In the genomic region with DNA sequence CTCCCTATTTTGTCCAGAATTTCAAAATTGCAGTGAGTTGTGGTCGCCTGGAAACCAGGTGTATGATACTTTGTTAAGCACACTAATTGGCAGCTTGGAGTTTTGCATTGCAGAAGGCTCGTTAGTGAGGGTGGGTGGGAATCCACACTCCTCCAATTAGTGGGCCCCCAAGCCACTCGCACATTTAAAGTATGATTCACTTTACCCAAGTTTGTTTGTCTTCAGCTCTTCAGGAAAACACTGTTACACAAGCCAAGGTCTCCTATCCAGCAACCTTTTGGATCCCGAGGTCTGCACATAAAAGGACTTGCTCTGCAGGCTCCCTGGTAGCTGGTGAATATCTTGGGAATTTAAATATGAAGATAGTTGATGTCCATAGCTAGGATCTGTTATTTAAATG, we compare ENCODE assay signal across 16 cellular contexts.
DNase-seq lines count a peak whose midpoint lies in the region; ATAC-seq and TF ChIP-seq lines count a peak whose summit lies in the region.
"Had no signal": no experiment of that assay in that cellular context is flagged by ENCODE, and none has a peak within 500 bp of the region (broad histone marks: within the 10 kb centered on the region; RNA-seq: fewer than 3 reads in every experiment).

No MANE protein-coding gene starts in this region.

- H3K27ac ChIP-seq in HUES64 (ENCODE audit: low read depth, low read length), result peak overlapping the region; percentile 68; the same call in 1 of the 2 replicates
- peak overlapping the region; percentile 61; the same call in 1 of the 2 replicates for H3K27ac ChIP-seq in Panc1 (ENCODE audit: low read length)
- no peak overlapping the region for H3K27ac ChIP-seq in endodermal cell (ENCODE audit: low read depth, low read length)
- H3K27ac ChIP-seq in muscle layer of colon (ENCODE audit: low read depth, low read length), result peak overlapping the region; percentile 2
- H3K27ac ChIP-seq: GM23248, SJCRH30 had no signal

- H3K27ac Mint-ChIP-seq in endodermal cell, result no peak overlapping the region
- no peak overlapping the region for H3K27ac Mint-ChIP-seq in activated naive CD4-positive, alpha-beta T cell treated with anti-CD3 and anti-CD28 coated beads, Interleukin-2, amount 50 U/mL, for 72 hours
- H3K27ac Mint-ChIP-seq: CD4-positive, CD25-positive, alpha-beta regulatory T cell had no signal

- H3K4me3 ChIP-seq in HUES64 (ENCODE audit: low read length), result no peak overlapping the region
- H3K4me3 ChIP-seq in Panc1 (ENCODE audit: low read depth in 2 of 2, low read length in 2 of 2), result no peak overlapping the region
- no peak overlapping the region for H3K4me3 ChIP-seq in endodermal cell (ENCODE audit: low read length)
- H3K4me3 ChIP-seq in muscle layer of colon (ENCODE audit: low read depth in 1 of 2, low read length in 2 of 2), result no peak overlapping the region
- H3K4me3 ChIP-seq: GM23248, SJCRH30 had no signal

- H3K27me3 ChIP-seq in HUES64 (ENCODE audit: insufficient read depth, low read length), result no peaks in the 10 kb centered on the region
- H3K27me3 ChIP-seq in Panc1 (ENCODE audit: control insufficient read depth, insufficient read depth, low read length), result no peaks in the 10 kb centered on the region
- H3K27me3 ChIP-seq in endodermal cell (ENCODE audit: control insufficient read depth, insufficient read depth, low read length, poor library complexity, severe bottlenecking), result no peaks in the 10 kb centered on the region
- no peaks in the 10 kb centered on the region for H3K27me3 ChIP-seq in muscle layer of colon (ENCODE audit: control insufficient read depth in 1 of 2, insufficient read depth in 2 of 2, low read length in 2 of 2)

- H3K4me3 Mint-ChIP-seq in endodermal cell, result no peak overlapping the region
- H3K4me3 Mint-ChIP-seq: CD4-positive, CD25-positive, alpha-beta regulatory T cell had no signal

- H3K9ac ChIP-seq in HUES64 (ENCODE audit: low read depth, low read length) (no peak overlapping the region), endodermal cell (ENCODE audit: extremely low read depth, low read length, poor library complexity, severe bottlenecking) (no peak overlapping the region), muscle layer of colon (ENCODE audit: low read length) (no peak overlapping the region)
- H3K9ac ChIP-seq: GM23248 had no signal

- in situ Hi-C loops in Panc1 (cut with HindIII; ENCODE audit: low pct_unique_long_range_greater_than_20kb, low sequenced_read_pairs), result no loop called here

- no TSS peak for BruUV-seq in Panc1 (replicated peaks; lab: Mats Ljungman, UMichigan)

- ATAC-seq in Panc1, result no peak
- no peak for ATAC-seq in GM18858 (IDR thresholded peaks at IDR 0.05; ENCODE audit: unreplicated experiment)
- no peak for ATAC-seq in activated naive CD4-positive, alpha-beta T cell treated with anti-CD3 and anti-CD28 coated beads, Interleukin-2, amount 50 U/mL, for 72 hours

- WGBS in HUES64, result 39% methylated on average over 3 of the region's 4 CpGs
- 65% methylated on average over 4 of the region's 4 CpGs; no CpG with 5 or more reads in 1 of the 2 experiments for WGBS in endodermal cell (ENCODE audit: insufficient coverage in 1 of 2, insufficient read length in 1 of 2), 2 experiments

- TF ChIP-seq CTCF in Panc1 (IDR thresholded peaks at IDR 0.05), result no peak
- no peak for TF ChIP-seq CTCF in endodermal cell (conservative IDR thresholded peaks at IDR 0.05)

- peaks cover 11% of the 10 kb centered on the region for H3K4me1 Mint-ChIP-seq in endodermal cell
- H3K4me1 Mint-ChIP-seq: CD4-positive, CD25-positive, alpha-beta regulatory T cell had no signal

- H3K9me3 Mint-ChIP-seq in endodermal cell, result no peaks in the 10 kb centered on the region
- H3K9me3 Mint-ChIP-seq in activated naive CD4-positive, alpha-beta T cell treated with anti-CD3 and anti-CD28 coated beads, Interleukin-2, amount 50 U/mL, for 72 hours, result no peaks in the 10 kb centered on the region
- H3K9me3 Mint-ChIP-seq: CD4-positive, CD25-positive, alpha-beta regulatory T cell had no signal

- H3K36me3 ChIP-seq in HUES64 (ENCODE audit: insufficient read depth, low read length) (no peaks in the 10 kb centered on the region), Panc1 (ENCODE audit: control insufficient read depth, insufficient read depth, low read length) (no peaks in the 10 kb centered on the region), endodermal cell (ENCODE audit: control insufficient read depth, insufficient read depth, low read length) (no peaks in the 10 kb centered on the region), muscle layer of colon (ENCODE audit: insufficient read depth, low read length) (no peaks in the 10 kb centered on the region)
- H3K36me3 ChIP-seq: SJCRH30 had no signal

- no peaks in the 10 kb centered on the region for H3K9me3 ChIP-seq in HUES64 (ENCODE audit: insufficient read depth, low read depth, low read length)
- H3K9me3 ChIP-seq in Panc1 (ENCODE audit: control insufficient read depth, insufficient read depth, low read depth, low read length), result no peaks in the 10 kb centered on the region
- H3K9me3 ChIP-seq in endodermal cell (ENCODE audit: control insufficient read depth, low read length), result no peaks in the 10 kb centered on the region
- H3K9me3 ChIP-seq in muscle layer of colon (ENCODE audit: low read length), result no peaks in the 10 kb centered on the region
- H3K9me3 ChIP-seq: SJCRH30 had no signal

- no peaks in the 10 kb centered on the region for H3K36me3 Mint-ChIP-seq in endodermal cell (ENCODE audit: low read depth)
- H3K36me3 Mint-ChIP-seq in activated naive CD4-positive, alpha-beta T cell treated with anti-CD3 and anti-CD28 coated beads, Interleukin-2, amount 50 U/mL, for 72 hours, result peaks cover 0 to 5% of the 10 kb centered on the region in 2 donors
- H3K36me3 Mint-ChIP-seq: CD4-positive, CD25-positive, alpha-beta regulatory T cell had no signal

- CTCF ChIA-PET in Panc1 (lab: Charles Lee), result interaction anchor here (0.6 kb wide), 1 partner anchor 154 kb away, joined by 3 read pairs; no protein-coding TSS in a partner anchor

- POLR2A ChIA-PET in Panc1 (lab: Charles Lee), result no interaction called here

- H3K27me3 Mint-ChIP-seq in endodermal cell (ENCODE audit: insufficient read depth), result no peaks in the 10 kb centered on the region
- H3K27me3 Mint-ChIP-seq: CD4-positive, CD25-positive, alpha-beta regulatory T cell had no signal

- H3K4me1 ChIP-seq in HUES64 (ENCODE audit: insufficient read depth, low read length) (peaks cover 31% of the 10 kb centered on the region), Panc1 (ENCODE audit: control insufficient read depth, insufficient read depth, low read length) (peaks cover 34% of the 10 kb centered on the region), endodermal cell (ENCODE audit: control insufficient read depth, insufficient read depth, low read length) (no peaks in the 10 kb centered on the region), muscle layer of colon (ENCODE audit: insufficient read depth, low read length) (peaks cover 21% of the 10 kb centered on the region)
- H3K4me1 ChIP-seq: SJCRH30 had no signal

- intact Hi-C loops in Panc1 (cut with micrococcal nuclease; ENCODE audit: unreplicated experiment), result no loop called here

- DNase-seq in Panc1 (ENCODE audit: low read depth, low spot score) (no peak), endodermal cell (peak; percentile 44), NCI-H2107 treated with DMSO at 0.1 percent for 48 hours (lab: John Stamatoyannopoulos, UW; ENCODE audit: unreplicated experiment) (no peak), NCI-H1694 (lab: John Stamatoyannopoulos, UW) (no peak)
- no peak for DNase-seq in activated naive CD4-positive, alpha-beta T cell treated with anti-CD3 and anti-CD28 coated beads, Interleukin-2, amount 50 U/mL, for 72 hours (ENCODE audit: low spot score in 2 of 2)
- DNase-seq: CD4-positive, CD25-positive, alpha-beta regulatory T cell; COR-L47; DMS 273 treated with DMSO at 0.1 percent for 48 hours; GM23248; Kasumi-1; NCI-H1694 treated with DMSO at 0.1 percent for 48 hours; NCI-H748 treated with DMSO at 0.1 percent for 48 hours; SJCRH30 had no signal
